15 cellular contexts compared by ENCODE assay signal in genomic region chr2:66694087-66694858, GRCh38.
DNase-seq lines count a peak whose midpoint lies in the region; ATAC-seq and TF ChIP-seq lines count a peak whose summit lies in the region.
"Had no signal": no experiment of that assay in that cellular context is flagged by ENCODE, and none has a peak within 500 bp of the region (broad histone marks: within the 10 kb centered on the region; RNA-seq: fewer than 3 reads in every experiment).

No MANE protein-coding gene starts in this region.

- ATAC-seq in lower lobe of right lung, result no peak

- no TSS peak for BruUV-seq in PC-9 (replicated peaks; lab: Mats Ljungman, UMichigan)

- H3F3A ChIP-seq in PC-9 (ENCODE audit: insufficient read depth, low read depth), result no peaks in the 10 kb centered on the region

- TF ChIP-seq POLR2A in vagina (IDR thresholded peaks at IDR 0.05), result no peak

- no peaks in the 10 kb centered on the region for H3K9me2 ChIP-seq in PC-9 (ENCODE audit: insufficient read depth)

- H3K9ac ChIP-seq in rectal smooth muscle tissue (ENCODE audit: low read length), result no peak overlapping the region
- H3K9ac ChIP-seq: BLaER1, KMS-11 had no signal

- TF ChIP-seq CTCF in lower lobe of right lung (IDR thresholded peaks at IDR 0.05), result no peak
- TF ChIP-seq CTCF in vagina (IDR thresholded peaks at IDR 0.05), result no peak
- TF ChIP-seq CTCF in PC-9 (conservative IDR thresholded peaks at IDR 0.05), result no peak

- no peak overlapping the region for H2AFZ ChIP-seq in PC-9

- intact Hi-C loops in lower lobe of right lung (cut with DNase I) (no loop called here), vagina (cut with DNase I) (loop anchor here (2.0 to 10.0 kb wide), 2 partner anchors 161 to 255 kb away; no protein-coding TSS in a partner anchor), PC-9 (cut with micrococcal nuclease; ENCODE audit: unreplicated experiment) (no loop called here)

- DNase-seq in NCI-H82 (lab: John Stamatoyannopoulos, UW) (peak; percentile 12), NCI-H82 treated with DMSO at 0.1 percent for 48 hours (lab: John Stamatoyannopoulos, UW; ENCODE audit: unreplicated experiment) (no peak), lower lobe of right lung (no peak), vagina (ENCODE audit: extremely low spot score in 2 of 2) (no peak), NCI-H226 (no peak), CD1c-positive myeloid dendritic cell (ENCODE audit: extremely low spot score) (no peak), PC-9 (no peak)
- DNase-seq: 8988T, NCI-H1092, NCI-H2107, NCI-H446 treated with DMSO at 0.1 percent for 48 hours, NCI-H748 treated with DMSO at 0.1 percent for 48 hours had no signal

- H3K9me3 ChIP-seq in lower lobe of right lung, result no peaks in the 10 kb centered on the region
- no peaks in the 10 kb centered on the region for H3K9me3 ChIP-seq in vagina
- H3K9me3 ChIP-seq in PC-9 (ENCODE audit: insufficient read depth, low read depth), result no peaks in the 10 kb centered on the region
- H3K9me3 ChIP-seq: BLaER1 had no signal

- CTCF ChIA-PET in PC-9 (lab: Charles Lee), result no interaction called here

- 0 out of 2 replicates have a peak, but pooled peaks cover 5% of the 10 kb centered on the region for H4K20me1 ChIP-seq in PC-9 (ENCODE audit: insufficient read depth)
- H4K20me1 ChIP-seq: BLaER1 had no signal

- no peaks in the 10 kb centered on the region for H3K79me2 ChIP-seq in PC-9 (ENCODE audit: low read depth)

- no peak overlapping the region for H3K4me2 ChIP-seq in PC-9
- H3K4me2 ChIP-seq: BLaER1, KMS-11 had no signal

- no peaks in the 10 kb centered on the region for H3K4me1 ChIP-seq in lower lobe of right lung
- H3K4me1 ChIP-seq in rectal smooth muscle tissue (ENCODE audit: control insufficient read depth, insufficient read depth, low read length), result peaks cover 24% of the 10 kb centered on the region
- H3K4me1 ChIP-seq in vagina, result no peaks in the 10 kb centered on the region
- no peaks in the 10 kb centered on the region for H3K4me1 ChIP-seq in PC-9 (replicated peaks; ENCODE audit: insufficient read depth)
- H3K4me1 ChIP-seq: BLaER1 had no signal

- H3K4me3 ChIP-seq in lower lobe of right lung (no peak overlapping the region), rectal smooth muscle tissue (ENCODE audit: low read length) (peak overlapping the region; percentile 43), vagina (peak overlapping the region in 1 of 2 donors; percentile 43), PC-9 (no peak overlapping the region)
- H3K4me3 ChIP-seq: BLaER1 had no signal

- POLR2A ChIA-PET in PC-9 (lab: Charles Lee; ENCODE audit: unreplicated experiment), result no interaction called here

- H3K27ac ChIP-seq in lower lobe of right lung (peak overlapping the region; percentile 19), rectal smooth muscle tissue (ENCODE audit: low read depth, low read length) (peak overlapping the region; percentile 91), vagina (peak overlapping the region; percentile 68), PC-9 (no peak overlapping the region)
- H3K27ac ChIP-seq: BLaER1, KMS-11 had no signal

- no peaks in the 10 kb centered on the region for H3K36me3 ChIP-seq in lower lobe of right lung
- H3K36me3 ChIP-seq in rectal smooth muscle tissue (ENCODE audit: control insufficient read depth, insufficient read depth, low read length), result no peaks in the 10 kb centered on the region
- H3K36me3 ChIP-seq in vagina, result no peaks in the 10 kb centered on the region
- no peaks in the 10 kb centered on the region for H3K36me3 ChIP-seq in PC-9 (ENCODE audit: low read depth)
- H3K36me3 ChIP-seq: BLaER1 had no signal

- H3K27me3 ChIP-seq in lower lobe of right lung (ENCODE audit: low read depth) (no peaks in the 10 kb centered on the region), rectal smooth muscle tissue (ENCODE audit: control insufficient read depth, insufficient read depth, low read length) (no peaks in the 10 kb centered on the region), vagina (no peaks in the 10 kb centered on the region), PC-9 (ENCODE audit: insufficient read depth, low read depth) (no peaks in the 10 kb centered on the region)
- H3K27me3 ChIP-seq: BLaER1 had no signal
